1 cellular context compared by ENCODE assay signal in the genomic region with DNA sequence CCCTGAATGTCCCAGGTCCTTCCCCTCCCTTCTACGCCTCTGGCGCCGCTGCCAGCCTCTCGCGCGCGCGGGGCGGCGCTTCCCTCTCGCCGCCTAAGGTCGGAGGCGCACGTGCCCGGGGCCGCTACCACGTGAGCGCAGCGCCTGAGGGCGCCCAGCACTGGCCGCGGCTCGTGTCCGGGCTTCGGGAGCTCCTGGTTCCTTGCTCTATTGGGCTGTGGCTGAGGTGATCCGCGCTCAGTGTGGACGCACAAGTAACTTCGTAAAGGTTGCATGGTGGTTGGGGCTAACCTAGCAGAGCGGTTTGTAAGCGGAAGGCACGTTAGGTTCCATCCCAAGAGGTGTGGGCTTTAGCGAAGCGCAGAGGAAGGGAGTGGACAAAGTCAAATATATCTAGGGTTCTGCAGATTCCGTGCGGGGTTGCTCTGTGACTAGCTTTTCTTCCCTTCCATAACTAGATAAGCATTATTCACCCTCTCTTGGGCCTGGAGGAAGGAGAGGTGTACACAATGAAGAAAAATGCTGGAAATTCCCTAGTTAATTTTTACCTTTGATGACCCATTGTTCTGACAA.
TF ChIP-seq lines count a peak whose summit lies in the region.

No MANE protein-coding gene starts in this region.

TF ChIP-seq in GM23338, 12 proteins besides CTCF, POLR2A, EP300 and RAD21 (continued from another document):
- TF ChIP-seq, protein P1, sequence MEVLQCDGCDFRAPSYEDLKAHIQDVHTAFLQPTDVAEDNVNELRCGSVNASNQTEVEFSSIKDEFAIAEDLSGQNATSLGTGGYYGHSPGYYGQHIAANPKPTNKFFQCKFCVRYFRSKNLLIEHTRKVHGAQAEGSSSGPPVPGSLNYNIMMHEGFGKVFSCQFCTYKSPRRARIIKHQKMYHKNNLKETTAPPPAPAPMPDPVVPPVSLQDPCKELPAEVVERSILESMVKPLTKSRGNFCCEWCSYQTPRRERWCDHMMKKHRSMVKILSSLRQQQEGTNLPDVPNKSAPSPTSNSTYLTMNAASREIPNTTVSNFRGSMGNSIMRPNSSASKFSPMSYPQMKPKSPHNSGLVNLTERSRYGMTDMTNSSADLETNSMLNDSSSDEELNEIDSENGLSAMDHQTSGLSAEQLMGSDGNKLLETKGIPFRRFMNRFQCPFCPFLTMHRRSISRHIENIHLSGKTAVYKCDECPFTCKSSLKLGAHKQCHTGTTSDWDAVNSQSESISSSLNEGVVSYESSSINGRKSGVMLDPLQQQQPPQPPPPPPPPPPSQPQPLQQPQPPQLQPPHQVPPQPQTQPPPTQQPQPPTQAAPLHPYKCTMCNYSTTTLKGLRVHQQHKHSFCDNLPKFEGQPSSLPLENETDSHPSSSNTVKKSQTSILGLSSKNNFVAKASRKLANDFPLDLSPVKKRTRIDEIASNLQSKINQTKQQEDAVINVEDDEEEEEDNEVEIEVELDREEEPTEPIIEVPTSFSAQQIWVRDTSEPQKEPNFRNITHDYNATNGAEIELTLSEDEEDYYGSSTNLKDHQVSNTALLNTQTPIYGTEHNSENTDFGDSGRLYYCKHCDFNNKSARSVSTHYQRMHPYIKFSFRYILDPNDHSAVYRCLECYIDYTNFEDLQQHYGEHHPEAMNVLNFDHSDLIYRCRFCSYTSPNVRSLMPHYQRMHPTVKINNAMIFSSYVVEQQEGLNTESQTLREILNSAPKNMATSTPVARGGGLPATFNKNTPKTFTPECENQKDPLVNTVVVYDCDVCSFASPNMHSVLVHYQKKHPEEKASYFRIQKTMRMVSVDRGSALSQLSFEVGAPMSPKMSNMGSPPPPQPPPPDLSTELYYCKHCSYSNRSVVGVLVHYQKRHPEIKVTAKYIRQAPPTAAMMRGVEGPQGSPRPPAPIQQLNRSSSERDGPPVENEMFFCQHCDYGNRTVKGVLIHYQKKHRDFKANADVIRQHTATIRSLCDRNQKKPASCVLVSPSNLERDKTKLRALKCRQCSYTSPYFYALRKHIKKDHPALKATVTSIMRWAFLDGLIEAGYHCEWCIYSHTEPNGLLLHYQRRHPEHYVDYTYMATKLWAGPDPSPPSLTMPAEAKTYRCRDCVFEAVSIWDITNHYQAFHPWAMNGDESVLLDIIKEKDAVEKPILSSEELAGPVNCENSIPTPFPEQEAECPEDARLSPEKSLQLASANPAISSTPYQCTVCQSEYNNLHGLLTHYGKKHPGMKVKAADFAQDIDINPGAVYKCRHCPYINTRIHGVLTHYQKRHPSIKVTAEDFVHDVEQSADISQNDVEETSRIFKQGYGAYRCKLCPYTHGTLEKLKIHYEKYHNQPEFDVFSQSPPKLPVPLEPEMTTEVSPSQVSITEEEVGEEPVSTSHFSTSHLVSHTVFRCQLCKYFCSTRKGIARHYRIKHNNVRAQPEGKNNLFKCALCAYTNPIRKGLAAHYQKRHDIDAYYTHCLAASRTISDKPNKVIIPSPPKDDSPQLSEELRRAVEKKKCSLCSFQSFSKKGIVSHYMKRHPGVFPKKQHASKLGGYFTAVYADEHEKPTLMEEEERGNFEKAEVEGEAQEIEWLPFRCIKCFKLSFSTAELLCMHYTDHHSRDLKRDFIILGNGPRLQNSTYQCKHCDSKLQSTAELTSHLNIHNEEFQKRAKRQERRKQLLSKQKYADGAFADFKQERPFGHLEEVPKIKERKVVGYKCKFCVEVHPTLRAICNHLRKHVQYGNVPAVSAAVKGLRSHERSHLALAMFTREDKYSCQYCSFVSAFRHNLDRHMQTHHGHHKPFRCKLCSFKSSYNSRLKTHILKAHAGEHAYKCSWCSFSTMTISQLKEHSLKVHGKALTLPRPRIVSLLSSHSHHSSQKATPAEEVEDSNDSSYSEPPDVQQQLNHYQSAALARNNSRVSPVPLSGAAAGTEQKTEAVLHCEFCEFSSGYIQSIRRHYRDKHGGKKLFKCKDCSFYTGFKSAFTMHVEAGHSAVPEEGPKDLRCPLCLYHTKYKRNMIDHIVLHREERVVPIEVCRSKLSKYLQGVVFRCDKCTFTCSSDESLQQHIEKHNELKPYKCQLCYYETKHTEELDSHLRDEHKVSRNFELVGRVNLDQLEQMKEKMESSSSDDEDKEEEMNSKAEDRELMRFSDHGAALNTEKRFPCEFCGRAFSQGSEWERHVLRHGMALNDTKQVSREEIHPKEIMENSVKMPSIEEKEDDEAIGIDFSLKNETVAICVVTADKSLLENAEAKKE (CRISPR knock-in tag; IDR thresholded peaks at IDR 0.05) = no peak
- no peak for TF ChIP-seq POLR2AphosphoS5 (IDR thresholded peaks at IDR 0.05; ENCODE audit: low read depth)
- no peak for TF ChIP-seq ZNF331 (CRISPR knock-in tag; IDR thresholded peaks at IDR 0.05; ENCODE audit: low read depth)
- TF ChIP-seq, protein P2, sequence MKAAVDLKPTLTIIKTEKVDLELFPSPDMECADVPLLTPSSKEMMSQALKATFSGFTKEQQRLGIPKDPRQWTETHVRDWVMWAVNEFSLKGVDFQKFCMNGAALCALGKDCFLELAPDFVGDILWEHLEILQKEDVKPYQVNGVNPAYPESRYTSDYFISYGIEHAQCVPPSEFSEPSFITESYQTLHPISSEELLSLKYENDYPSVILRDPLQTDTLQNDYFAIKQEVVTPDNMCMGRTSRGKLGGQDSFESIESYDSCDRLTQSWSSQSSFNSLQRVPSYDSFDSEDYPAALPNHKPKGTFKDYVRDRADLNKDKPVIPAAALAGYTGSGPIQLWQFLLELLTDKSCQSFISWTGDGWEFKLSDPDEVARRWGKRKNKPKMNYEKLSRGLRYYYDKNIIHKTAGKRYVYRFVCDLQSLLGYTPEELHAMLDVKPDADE (IDR thresholded peaks at IDR 0.05) = no peak
- no peak for TF ChIP-seq STAT1 (IDR thresholded peaks at IDR 0.05; ENCODE audit: unreplicated experiment)
- TF ChIP-seq EZH2 (IDR thresholded peaks at IDR 0.05; ENCODE audit: low read depth, unreplicated experiment) = no peak
- no peak for TF ChIP-seq JUNB (IDR thresholded peaks at IDR 0.05; ENCODE audit: unreplicated experiment)
- TF ChIP-seq, protein P3, sequence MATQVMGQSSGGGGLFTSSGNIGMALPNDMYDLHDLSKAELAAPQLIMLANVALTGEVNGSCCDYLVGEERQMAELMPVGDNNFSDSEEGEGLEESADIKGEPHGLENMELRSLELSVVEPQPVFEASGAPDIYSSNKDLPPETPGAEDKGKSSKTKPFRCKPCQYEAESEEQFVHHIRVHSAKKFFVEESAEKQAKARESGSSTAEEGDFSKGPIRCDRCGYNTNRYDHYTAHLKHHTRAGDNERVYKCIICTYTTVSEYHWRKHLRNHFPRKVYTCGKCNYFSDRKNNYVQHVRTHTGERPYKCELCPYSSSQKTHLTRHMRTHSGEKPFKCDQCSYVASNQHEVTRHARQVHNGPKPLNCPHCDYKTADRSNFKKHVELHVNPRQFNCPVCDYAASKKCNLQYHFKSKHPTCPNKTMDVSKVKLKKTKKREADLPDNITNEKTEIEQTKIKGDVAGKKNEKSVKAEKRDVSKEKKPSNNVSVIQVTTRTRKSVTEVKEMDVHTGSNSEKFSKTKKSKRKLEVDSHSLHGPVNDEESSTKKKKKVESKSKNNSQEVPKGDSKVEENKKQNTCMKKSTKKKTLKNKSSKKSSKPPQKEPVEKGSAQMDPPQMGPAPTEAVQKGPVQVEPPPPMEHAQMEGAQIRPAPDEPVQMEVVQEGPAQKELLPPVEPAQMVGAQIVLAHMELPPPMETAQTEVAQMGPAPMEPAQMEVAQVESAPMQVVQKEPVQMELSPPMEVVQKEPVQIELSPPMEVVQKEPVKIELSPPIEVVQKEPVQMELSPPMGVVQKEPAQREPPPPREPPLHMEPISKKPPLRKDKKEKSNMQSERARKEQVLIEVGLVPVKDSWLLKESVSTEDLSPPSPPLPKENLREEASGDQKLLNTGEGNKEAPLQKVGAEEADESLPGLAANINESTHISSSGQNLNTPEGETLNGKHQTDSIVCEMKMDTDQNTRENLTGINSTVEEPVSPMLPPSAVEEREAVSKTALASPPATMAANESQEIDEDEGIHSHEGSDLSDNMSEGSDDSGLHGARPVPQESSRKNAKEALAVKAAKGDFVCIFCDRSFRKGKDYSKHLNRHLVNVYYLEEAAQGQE (IDR thresholded peaks at IDR 0.05; ENCODE audit: unreplicated experiment) = no peak
- no peak for TF ChIP-seq ZNF114 (CRISPR knock-in tag; IDR thresholded peaks at IDR 0.05)
- no peak for TF ChIP-seq CREB1 (CRISPR knock-in tag; IDR thresholded peaks at IDR 0.05; ENCODE audit: low read depth)
